Comparison of ENCODE assay signal across 31 cellular contexts in genomic region chr9:113461285-113461684, GRCh38. TPM values are rescaled to one million over a fixed set of nuclear protein-coding genes. Genes with fewer than 3 reads are reported as not detected.
"Had no signal": no experiment of that assay in that cellular context is flagged by ENCODE, and none has a peak within 500 bp of the region (broad histone marks: within the 10 kb centered on the region; RNA-seq: fewer than 3 reads in every experiment).

No MANE protein-coding gene starts in this region.

- H3K36me3 Mint-ChIP-seq: immature natural killer cell; memory B cell; naive B cell; natural killer cell treated with Interleukin-12 subunit alpha and Interleukin-12 subunit beta and Interleukin-15 and Interleukin-18, amount 100 ng/mL, for 72 hours; neural progenitor cell had no signal

- H3K9me3 Mint-ChIP-seq: immature natural killer cell; memory B cell; naive B cell; natural killer cell treated with Interleukin-12 subunit alpha and Interleukin-12 subunit beta and Interleukin-15 and Interleukin-18, amount 100 ng/mL, for 72 hours; stimulated activated naive CD8-positive, alpha-beta T cell treated with anti-CD3 and anti-CD28 coated beads, Interleukin-15, amount 100 ng/mL, for 72 hours had no signal

- H3K4me2 ChIP-seq: neural progenitor cell, smooth muscle cell had no signal

- H3K4me3 ChIP-seq: colonic mucosa, esophagus squamous epithelium, heart right ventricle, lung, neural progenitor cell, ovary, psoas muscle, right lobe of liver, smooth muscle cell, suprapubic skin, transverse colon, vagina had no signal

- H3K27me3 Mint-ChIP-seq: memory B cell; naive B cell; natural killer cell treated with Interleukin-12 subunit alpha and Interleukin-12 subunit beta and Interleukin-15 and Interleukin-18, amount 100 ng/mL, for 72 hours; stimulated activated naive CD8-positive, alpha-beta T cell treated with anti-CD3 and anti-CD28 coated beads, Interleukin-15, amount 100 ng/mL, for 72 hours had no signal

- H2AFZ ChIP-seq: neural progenitor cell had no signal

- H3K27me3 ChIP-seq: colonic mucosa, ovary, right lobe of liver, transverse colon, vagina had no signal

- H3K36me3 ChIP-seq: colonic mucosa, esophagus squamous epithelium, heart right ventricle, neural progenitor cell, ovary, right lobe of liver, suprapubic skin, transverse colon, vagina had no signal

- FAIRE-seq: endothelial cell of umbilical vein, keratinocyte had no signal

- H3K4me1 ChIP-seq: colonic mucosa had no signal

- DNase-seq: colonic mucosa; dermis blood vessel endothelial cell; effector memory CD4-positive, alpha-beta T cell; esophagus squamous epithelium; foreskin melanocyte; glutamatergic neuron; heart right ventricle; hippocampal formation; immature natural killer cell; naive B cell; ovary; posterior cingulate gyrus; psoas muscle; stimulated activated CD4-positive, alpha-beta T cell treated with anti-CD3 and anti-CD28 coated beads, Interleukin-12 subunit alpha, Interleukin-12 subunit beta, amount 100 ng/mL, for 4 hours; stimulated activated CD4-positive, alpha-beta T cell treated with anti-CD3 and anti-CD28 coated beads, Interleukin-1b, Interleukin-23, amount 100 ng/mL, for 48 hours; stimulated activated CD4-positive, alpha-beta T cell treated with anti-CD3 and anti-CD28 coated beads, Interleukin-4, amount 100 ng/mL, for 1 hour; stimulated activated CD8-positive, alpha-beta memory T cell treated with anti-CD3 and anti-CD28 coated beads, Interleukin-4, amount 100 ng/mL, for 48 hours; stimulated activated naive CD4-positive, alpha-beta T cell; stimulated activated naive CD8-positive, alpha-beta T cell treated with anti-CD3 and anti-CD28 coated beads, Interleukin-15, amount 100 ng/mL, for 72 hours; transverse colon had no signal

- H3K9me3 ChIP-seq: colonic mucosa, esophagus squamous epithelium, heart right ventricle, ovary, psoas muscle, right lobe of liver, suprapubic skin, transverse colon, vagina had no signal

- H3K4me3 Mint-ChIP-seq: immature natural killer cell; memory B cell; naive B cell; natural killer cell treated with Interleukin-12 subunit alpha and Interleukin-12 subunit beta and Interleukin-15 and Interleukin-18, amount 100 ng/mL, for 72 hours; neural progenitor cell; stimulated activated naive CD8-positive, alpha-beta T cell treated with anti-CD3 and anti-CD28 coated beads, Interleukin-15, amount 100 ng/mL, for 72 hours had no signal

- H3K27ac Mint-ChIP-seq: immature natural killer cell; memory B cell; naive B cell; natural killer cell treated with Interleukin-12 subunit alpha and Interleukin-12 subunit beta and Interleukin-15 and Interleukin-18, amount 100 ng/mL, for 72 hours; stimulated activated naive CD8-positive, alpha-beta T cell treated with anti-CD3 and anti-CD28 coated beads, Interleukin-15, amount 100 ng/mL, for 72 hours had no signal

- H3K4me1 Mint-ChIP-seq: immature natural killer cell, memory B cell, naive B cell had no signal

- H3K9ac ChIP-seq: neural progenitor cell had no signal

- H3K27ac ChIP-seq: colonic mucosa, esophagus squamous epithelium, heart right ventricle, neural progenitor cell, ovary, psoas muscle, right lobe of liver, suprapubic skin, transverse colon, vagina had no signal

RNA-seq across cellular contexts. Expression of gene C9orf43, which starts 50.7 kb away (rescaled TPM):
- total RNA-seq: dermis blood vessel endothelial cell, epithelial cell of proximal tubule, vagina had no signal
- polyA plus RNA-seq: smooth muscle cell had no signal
